ENCODE assay signal across 17 cellular contexts in the genomic region with DNA sequence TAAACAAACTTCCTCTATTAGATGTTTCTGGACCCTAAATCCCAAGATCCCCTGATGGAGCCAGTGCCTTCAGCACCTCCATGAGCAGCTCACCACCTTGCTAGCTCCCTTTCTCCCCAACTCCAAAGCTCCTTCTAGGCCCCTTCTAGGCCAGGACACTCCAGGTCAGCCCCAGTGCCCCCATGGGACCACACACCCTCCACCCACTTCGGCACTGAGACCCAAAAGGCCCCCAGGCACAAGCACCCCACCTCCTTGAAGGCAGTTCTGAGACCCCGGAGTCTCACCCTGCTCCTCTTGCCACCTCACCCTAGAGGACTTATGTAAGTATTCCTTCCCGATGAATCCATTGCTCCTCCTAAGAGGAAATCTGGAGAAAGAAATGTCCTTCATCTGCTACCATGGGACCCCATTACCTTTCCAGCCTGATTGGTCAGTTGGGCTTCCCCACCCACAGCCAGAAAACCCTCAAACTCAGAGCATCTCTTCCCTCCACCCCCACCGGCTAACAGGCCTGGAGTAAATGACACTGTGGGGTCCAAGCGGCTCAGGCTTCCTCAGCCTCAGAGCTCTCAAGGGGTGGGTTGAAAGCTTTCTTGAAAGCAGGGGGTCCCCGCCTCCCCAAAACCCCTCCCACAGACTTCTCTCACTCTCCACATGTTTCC. TPM values are rescaled to one million over a fixed set of nuclear protein-coding genes. Genes with fewer than 3 reads are reported as not detected.
DNase-seq lines count a peak whose midpoint lies in the region; TF ChIP-seq lines count a peak whose summit lies in the region.
"Had no signal": no experiment of that assay in that cellular context is flagged by ENCODE, and none has a peak within 500 bp of the region (broad histone marks: within the 10 kb centered on the region; RNA-seq: fewer than 3 reads in every experiment).

No MANE protein-coding gene starts in this region.

- H2AFZ ChIP-seq in smooth muscle cell (ENCODE audit: low read depth), result no peak overlapping the region

- no peak for TF ChIP-seq CTCF in AG04450 (IDR thresholded peaks at IDR 0.05; ENCODE audit: low read depth, low read length)
- no peak for TF ChIP-seq CTCF in liver (IDR thresholded peaks at IDR 0.05; ENCODE audit: low read depth, low read length, missing input control)
- TF ChIP-seq CTCF in smooth muscle cell (IDR thresholded peaks at IDR 0.05; ENCODE audit: borderline replicate concordance, insufficient read depth, poor library complexity, severe bottlenecking), result no peak

- no peak overlapping the region for H3K4me2 ChIP-seq in smooth muscle cell

- no peaks in the 10 kb centered on the region for H4K20me1 ChIP-seq in smooth muscle cell (ENCODE audit: low read depth)

- H3K9me3 ChIP-seq in AG04450 (ENCODE audit: control insufficient read depth, insufficient read depth, low read length), result no peaks in the 10 kb centered on the region; the same call in 1 of the 2 replicates
- no peaks in the 10 kb centered on the region for H3K9me3 ChIP-seq in SJCRH30 (replicated peaks)
- H3K9me3 ChIP-seq in liver (ENCODE audit: control insufficient read depth in 4 of 4, low read length in 3 of 4), result no peaks in the 10 kb centered on the region
- H3K9me3 ChIP-seq in smooth muscle cell (replicated peaks; ENCODE audit: low read depth), result no peaks in the 10 kb centered on the region
- H3K9me3 ChIP-seq in effector memory CD4-positive, alpha-beta T cell (ENCODE audit: control insufficient read depth, low read length), result no peaks in the 10 kb centered on the region

- H3K9ac ChIP-seq in liver (ENCODE audit: low read depth in 1 of 2, low read length in 2 of 2) (no peak overlapping the region), smooth muscle cell (ENCODE audit: low read depth) (no peak overlapping the region)

- CTCF ChIA-PET in AG04450 (lab: Charles Lee), result interaction anchor here (1.0 to 1.1 kb wide), 2 partner anchors 84 to 263 kb away, joined by 3 read pairs; no protein-coding TSS in a partner anchor

- 86% methylated on average over 6 of the region's 6 CpGs for WGBS in liver
- WGBS in smooth muscle cell (ENCODE audit: low lambda C conversion rate), result 92% methylated on average over 6 of the region's 6 CpGs

- H3K27ac ChIP-seq in AG04450 (ENCODE audit: low read depth, low read length) (peak overlapping the region; percentile 21), SJCRH30 (peak overlapping the region; percentile 47; the same call in 1 of the 2 replicates), liver (ENCODE audit: low read depth in 1 of 2, low read length in 2 of 2) (peak overlapping the region; percentile 4 to 37), smooth muscle cell (ENCODE audit: low read depth) (peak overlapping the region; percentile 61)
- H3K27ac ChIP-seq in effector memory CD4-positive, alpha-beta T cell (ENCODE audit: insufficient read depth, low read length, poor library complexity, severe bottlenecking), result no peak overlapping the region
- H3K27ac ChIP-seq: RWPE1, VCaP had no signal

- no peak for TF ChIP-seq RAD21 in liver (IDR thresholded peaks at IDR 0.05)

- POLR2A ChIA-PET in AG04450 (lab: Yijun Ruan, JAX), result interaction anchor here (1.3 kb wide), 1 partner anchor 10 kb away, joined by 4 read pairs; the partner anchor contains the start of gene ARMC9

- H3K79me2 ChIP-seq in smooth muscle cell (ENCODE audit: low read depth), result no peaks in the 10 kb centered on the region

- DNase-seq in AG04450 (ENCODE audit: low read depth, low spot score) (no peak), SJCRH30 (no peak), smooth muscle cell (lab: John Stamatoyannopoulos, UW; ENCODE audit: unreplicated experiment) (no peak), Kasumi-1 (lab: John Stamatoyannopoulos, UW) (no peak), GM03348 (ENCODE audit: low spot score) (no peak)
- no peak for DNase-seq in stimulated activated CD4-positive, alpha-beta T cell treated with anti-CD3 and anti-CD28 coated beads, Interleukin-4, amount 100 ng/mL, for 4 hours
- DNase-seq in effector memory CD4-positive, alpha-beta T cell, result no peak
- DNase-seq: activated CD4-positive, alpha-beta T cell treated with anti-CD3 and anti-CD28 coated beads, Interleukin-2, amount 50 U/mL, for 1 hour; activated gamma-delta T cell treated with Interleukin-2 at 50 U/mL for 16 hours; KBM-7; midbrain; NCI-H1694; NCI-H2171 treated with DMSO at 0.1 percent for 48 hours; NCI-H526 had no signal

- H3K4me3 ChIP-seq in AG04450 (ENCODE audit: low read depth, low read length), result no peak overlapping the region
- no peak overlapping the region for H3K4me3 ChIP-seq in SJCRH30
- no peak overlapping the region for H3K4me3 ChIP-seq in liver (ENCODE audit: low read depth in 1 of 3, low read length in 3 of 3)
- H3K4me3 ChIP-seq in smooth muscle cell, result no peak overlapping the region
- no peak overlapping the region for H3K4me3 ChIP-seq in effector memory CD4-positive, alpha-beta T cell (ENCODE audit: insufficient read depth, low read depth, low read length, poor library complexity, severe bottlenecking)

- H3K4me1 ChIP-seq in SJCRH30 (peaks cover 21% of the 10 kb centered on the region), liver (ENCODE audit: control insufficient read depth in 4 of 4, insufficient read depth in 4 of 4, low read length in 3 of 4) (peaks cover 0 to 11% (median 5%) of the 10 kb centered on the region in 4 donors), smooth muscle cell (ENCODE audit: low read depth) (peaks cover 14% of the 10 kb centered on the region)
- no peaks in the 10 kb centered on the region for H3K4me1 ChIP-seq in effector memory CD4-positive, alpha-beta T cell (ENCODE audit: control insufficient read depth, insufficient read depth, low read length, poor library complexity, severe bottlenecking)

- H3K27me3 ChIP-seq in AG04450 (ENCODE audit: control insufficient read depth, insufficient read depth, low read length) (no peaks in the 10 kb centered on the region), SJCRH30 (no peaks in the 10 kb centered on the region), liver (ENCODE audit: control insufficient read depth in 4 of 4, insufficient read depth in 4 of 4, low read length in 3 of 4) (no peaks in the 10 kb centered on the region), smooth muscle cell (ENCODE audit: low read depth) (no peaks in the 10 kb centered on the region)
- peaks cover 2% of the 10 kb centered on the region for H3K27me3 ChIP-seq in effector memory CD4-positive, alpha-beta T cell (replicated peaks; ENCODE audit: control insufficient read depth, insufficient read depth, low read length, poor library complexity, severe bottlenecking)

- no peaks in the 10 kb centered on the region for H3K36me3 ChIP-seq in SJCRH30
- H3K36me3 ChIP-seq in liver (ENCODE audit: control insufficient read depth in 4 of 4, insufficient read depth in 3 of 4, low read depth in 1 of 4, low read length in 3 of 4), result no peaks in the 10 kb centered on the region
- no peaks in the 10 kb centered on the region for H3K36me3 ChIP-seq in smooth muscle cell (ENCODE audit: low read depth)
- H3K36me3 ChIP-seq in effector memory CD4-positive, alpha-beta T cell (ENCODE audit: control insufficient read depth, insufficient read depth, low read length), result no peaks in the 10 kb centered on the region

- no peaks in the 10 kb centered on the region for H3F3A ChIP-seq in smooth muscle cell (ENCODE audit: low read depth)

TF ChIP-seq in liver, 16 proteins besides CTCF, POLR2A, EP300 and RAD21 (continues in another document):
- no peak for TF ChIP-seq MAX (IDR thresholded peaks at IDR 0.05)
- TF ChIP-seq EGR1 (IDR thresholded peaks at IDR 0.05; ENCODE audit: low read depth in 2 of 2), result no peak
- TF ChIP-seq JUND (IDR thresholded peaks at IDR 0.05), result no peak
- no peak for TF ChIP-seq FOXA1 (IDR thresholded peaks at IDR 0.05)
- TF ChIP-seq RXRA (IDR thresholded peaks at IDR 0.05), result no peak
- TF ChIP-seq NR2F2 (IDR thresholded peaks at IDR 0.05), result no peak
- TF ChIP-seq FOXA2 (IDR thresholded peaks at IDR 0.05), result no peak
- no peak for TF ChIP-seq HNF4A (conservative IDR thresholded peaks at IDR 0.05)
- TF ChIP-seq, protein P1, sequence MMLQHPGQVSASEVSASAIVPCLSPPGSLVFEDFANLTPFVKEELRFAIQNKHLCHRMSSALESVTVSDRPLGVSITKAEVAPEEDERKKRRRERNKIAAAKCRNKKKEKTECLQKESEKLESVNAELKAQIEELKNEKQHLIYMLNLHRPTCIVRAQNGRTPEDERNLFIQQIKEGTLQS (IDR thresholded peaks at IDR 0.05), result no peak
- TF ChIP-seq, protein P2, sequence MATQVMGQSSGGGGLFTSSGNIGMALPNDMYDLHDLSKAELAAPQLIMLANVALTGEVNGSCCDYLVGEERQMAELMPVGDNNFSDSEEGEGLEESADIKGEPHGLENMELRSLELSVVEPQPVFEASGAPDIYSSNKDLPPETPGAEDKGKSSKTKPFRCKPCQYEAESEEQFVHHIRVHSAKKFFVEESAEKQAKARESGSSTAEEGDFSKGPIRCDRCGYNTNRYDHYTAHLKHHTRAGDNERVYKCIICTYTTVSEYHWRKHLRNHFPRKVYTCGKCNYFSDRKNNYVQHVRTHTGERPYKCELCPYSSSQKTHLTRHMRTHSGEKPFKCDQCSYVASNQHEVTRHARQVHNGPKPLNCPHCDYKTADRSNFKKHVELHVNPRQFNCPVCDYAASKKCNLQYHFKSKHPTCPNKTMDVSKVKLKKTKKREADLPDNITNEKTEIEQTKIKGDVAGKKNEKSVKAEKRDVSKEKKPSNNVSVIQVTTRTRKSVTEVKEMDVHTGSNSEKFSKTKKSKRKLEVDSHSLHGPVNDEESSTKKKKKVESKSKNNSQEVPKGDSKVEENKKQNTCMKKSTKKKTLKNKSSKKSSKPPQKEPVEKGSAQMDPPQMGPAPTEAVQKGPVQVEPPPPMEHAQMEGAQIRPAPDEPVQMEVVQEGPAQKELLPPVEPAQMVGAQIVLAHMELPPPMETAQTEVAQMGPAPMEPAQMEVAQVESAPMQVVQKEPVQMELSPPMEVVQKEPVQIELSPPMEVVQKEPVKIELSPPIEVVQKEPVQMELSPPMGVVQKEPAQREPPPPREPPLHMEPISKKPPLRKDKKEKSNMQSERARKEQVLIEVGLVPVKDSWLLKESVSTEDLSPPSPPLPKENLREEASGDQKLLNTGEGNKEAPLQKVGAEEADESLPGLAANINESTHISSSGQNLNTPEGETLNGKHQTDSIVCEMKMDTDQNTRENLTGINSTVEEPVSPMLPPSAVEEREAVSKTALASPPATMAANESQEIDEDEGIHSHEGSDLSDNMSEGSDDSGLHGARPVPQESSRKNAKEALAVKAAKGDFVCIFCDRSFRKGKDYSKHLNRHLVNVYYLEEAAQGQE (IDR thresholded peaks at IDR 0.05), result no peak
- TF ChIP-seq HNF4G (IDR thresholded peaks at IDR 0.05), result no peak

RNA-seq across cellular contexts. Expression of gene ARMC9, which starts 9.8 kb away (rescaled TPM):
- 49.4 and 51.2 TPM in 2 replicates for polyA plus RNA-seq in AG04450 (2011; rRNA removed)
- polyA minus RNA-seq in AG04450 (2011; rRNA and poly(A)+ RNA removed), result 74.6 and 110 TPM in 2 replicates
- 16.3 and 19.9 TPM in 2 replicates for total RNA-seq in SJCRH30 (2014; rRNA removed; shearing (Covaris generic))
- total RNA-seq in liver, result 1 to 10 TPM; 2.2 to 2.3 TPM
- 1 to 10 TPM; 1.1 to 1.4 TPM for polyA plus RNA-seq in liver
- total RNA-seq in smooth muscle cell, result 34.7 and 38.6 TPM in 2 replicates
- polyA plus RNA-seq in smooth muscle cell, result 42.9 and 51.0 TPM in 2 replicates
